11 cellular contexts compared by ENCODE assay signal in the genomic region with DNA sequence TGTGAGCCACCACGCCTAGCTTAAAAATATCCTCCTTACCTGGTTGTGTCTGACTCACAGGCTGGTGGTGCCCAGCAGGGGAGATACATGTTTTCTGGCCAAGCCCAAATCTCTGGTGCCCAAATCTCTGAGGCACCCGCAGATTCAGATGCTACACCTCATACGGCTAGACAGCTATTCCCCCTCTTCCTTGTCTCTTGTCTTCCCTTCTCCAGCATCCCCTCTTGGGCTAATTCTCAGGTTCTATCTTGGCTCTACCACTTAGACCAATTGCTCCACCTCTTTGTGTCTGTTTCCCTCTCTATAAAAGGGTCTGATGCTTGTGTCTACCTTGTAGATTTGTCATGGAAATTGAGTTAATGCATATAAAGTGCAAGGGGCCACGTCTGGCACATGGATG. TPM values are rescaled to one million over a fixed set of nuclear protein-coding genes. Genes with fewer than 3 reads are reported as not detected.
A peak's percentile ranks its signal among the peaks of the same experiment; 100 is the strongest.
DNase-seq lines count a peak whose midpoint lies in the region; ATAC-seq and TF ChIP-seq lines count a peak whose summit lies in the region.
"Had no signal": no experiment of that assay in that cellular context is flagged by ENCODE, and none has a peak within 500 bp of the region (broad histone marks: within the 10 kb centered on the region; RNA-seq: fewer than 3 reads in every experiment).

No MANE protein-coding gene starts in this region.

- H3K4me1 ChIP-seq in IMR-90 (ENCODE audit: control insufficient read depth, insufficient read depth, low read length), result no peaks in the 10 kb centered on the region
- no peaks in the 10 kb centered on the region for H3K4me1 ChIP-seq in RWPE2 (ENCODE audit: insufficient read depth, poor library complexity, severe bottlenecking)
- H3K4me1 ChIP-seq: Caco-2, HAP-1 had no signal

- intact Hi-C loops in IMR-90 (cut with micrococcal nuclease), result loop anchor here (1.0 to 5.0 kb wide), 5 partner anchors 80 to 415 kb away; no protein-coding TSS in a partner anchor

- POLR2A ChIA-PET in IMR-90 (lab: Charles Lee; ENCODE audit: unreplicated experiment), result no interaction called here

- no peak overlapping the region for H3K56ac ChIP-seq in IMR-90 (ENCODE audit: extremely low read depth, insufficient read depth, low read length)

- H3K14ac ChIP-seq in IMR-90 (replicated peaks; ENCODE audit: low read depth, low read length), result no peak overlapping the region

- no peak for TF ChIP-seq CTCF in IMR-90 (conservative IDR thresholded peaks at IDR 0.05; ENCODE audit: low read depth, low read length)
- TF ChIP-seq CTCF in RWPE2 (IDR thresholded peaks at IDR 0.05; ENCODE audit: poor library complexity, severe bottlenecking), result no peak

- H3K9ac ChIP-seq in IMR-90 (ENCODE audit: low read depth, low read length), result no peak overlapping the region

- 0 out of 2 replicates have a peak overlapping the region, but pooled peaks have one; percentile 5 for H2AK5ac ChIP-seq in IMR-90 (ENCODE audit: low read depth, low read length)

- no peak for TF ChIP-seq RAD21 in IMR-90 (IDR thresholded peaks at IDR 0.05; ENCODE audit: low read length)

- no peak overlapping the region for H3K18ac ChIP-seq in IMR-90 (ENCODE audit: low read depth, low read length)

- no peak overlapping the region for H2BK20ac ChIP-seq in IMR-90 (ENCODE audit: low read depth, low read length)

- CTCF ChIA-PET in IMR-90 (lab: Yijun Ruan, JAX), result interaction anchor here (0.6 to 2.1 kb wide), 8 partner anchors 10 to 216 kb away, joined by 3 to 18 read pairs (median 5); no protein-coding TSS in a partner anchor

- H2BK15ac ChIP-seq in IMR-90 (ENCODE audit: low read depth, low read length), result no peak overlapping the region; the same call in 2 of the 3 replicates

- no peak overlapping the region for H2BK120ac ChIP-seq in IMR-90 (ENCODE audit: low read depth, low read length)

- no peak overlapping the region for H2AK9ac ChIP-seq in IMR-90 (replicated peaks; ENCODE audit: low read depth, low read length, poor library complexity)

- H3K9me3 ChIP-seq in IMR-90 (ENCODE audit: control insufficient read depth, insufficient read depth, low read length) (peaks cover 5% of the 10 kb centered on the region; the same call in 1 of the 2 replicates), RWPE2 (ENCODE audit: severe bottlenecking) (peaks cover 4% of the 10 kb centered on the region)
- H3K9me3 ChIP-seq: Caco-2, HAP-1 had no signal

- H3K9me1 ChIP-seq in IMR-90 (ENCODE audit: insufficient read depth, low read length), result no peaks in the 10 kb centered on the region

- no peak overlapping the region for H3K23ac ChIP-seq in IMR-90 (ENCODE audit: low read depth, low read length)

- dilution Hi-C loops in IMR-90 (cut with HindIII; ENCODE audit: low sequenced_read_pairs, unreplicated experiment), result no loop called here

- H3K79me1 ChIP-seq in IMR-90 (ENCODE audit: low read depth in 1 of 2, low read length in 2 of 2), result no peaks in the 10 kb centered on the region

- in situ Hi-C loops in IMR-90 (cut with MboI; ENCODE audit: low sequenced_read_pairs), result loop anchor here (5.0 kb wide), 2 partner anchors 75 to 185 kb away; no protein-coding TSS in a partner anchor

- no peak overlapping the region for H4K91ac ChIP-seq in IMR-90 (ENCODE audit: insufficient read depth, low read depth, low read length)

- no peak for ATAC-seq in IMR-90 (ENCODE audit: low read depth)
- ATAC-seq in RWPE2 (ENCODE audit: low read depth), result 0 out of 3 replicates have a peak, but pooled peaks have one; percentile 12
- peak; percentile 27 for ATAC-seq in esophagus mucosa

- H3K36me3 ChIP-seq in IMR-90 (ENCODE audit: control insufficient read depth, insufficient read depth, low read length) (no peaks in the 10 kb centered on the region), RWPE2 (ENCODE audit: low read depth) (no peaks in the 10 kb centered on the region; the same call in 1 of the 2 replicates)
- H3K36me3 ChIP-seq: HAP-1 had no signal

- no peak for TF ChIP-seq POLR2A in IMR-90 (IDR thresholded peaks at IDR 0.05; ENCODE audit: low read depth, low read length)

- WGBS in IMR-90 (ENCODE audit: extremely low coverage in 2 of 2, insufficient read length in 1 of 2), 2 experiments, result no CpG with 5 or more reads among the region's 4 CpGs

- no peak overlapping the region for H3K4ac ChIP-seq in IMR-90 (ENCODE audit: low read depth, low read length)

- H3K4me2 ChIP-seq in IMR-90 (ENCODE audit: low read depth, low read length), result no peak overlapping the region

- no peak overlapping the region for H4K5ac ChIP-seq in IMR-90 (ENCODE audit: low read depth, low read length)

- H3K27ac ChIP-seq in IMR-90 (ENCODE audit: insufficient read depth, low read length), result no peak overlapping the region
- no peak overlapping the region for H3K27ac ChIP-seq in RWPE2 (ENCODE audit: poor library complexity, severe bottlenecking)

- no peak overlapping the region for H2BK5ac ChIP-seq in IMR-90 (ENCODE audit: low read depth, low read length, poor library complexity, severe bottlenecking)

- H3K27me3 ChIP-seq in IMR-90 (ENCODE audit: control insufficient read depth, insufficient read depth, low read length), result peaks cover 22% of the 10 kb centered on the region
- H3K27me3 ChIP-seq in RWPE2 (ENCODE audit: insufficient read depth, poor library complexity, severe bottlenecking), result no peaks in the 10 kb centered on the region

- BruUV-seq in IMR-90 (replicated peaks; lab: Mats Ljungman, UMichigan), result no TSS peak

- H2AFZ ChIP-seq in IMR-90 (replicated peaks; ENCODE audit: low read length, poor library complexity), result no peak overlapping the region

- H4K8ac ChIP-seq in IMR-90 (ENCODE audit: low read depth in 2 of 2, low read length in 2 of 2), result no peak overlapping the region

- H3K4me3 ChIP-seq in IMR-90 (ENCODE audit: insufficient read depth, low read depth, low read length) (no peak overlapping the region), RWPE2 (ENCODE audit: severe bottlenecking) (no peak overlapping the region)
- H3K4me3 ChIP-seq: HAP-1 had no signal

- H4K20me1 ChIP-seq in IMR-90 (ENCODE audit: insufficient read depth, low read length), result no peaks in the 10 kb centered on the region

- DNase-seq in IMR-90 (no peak), RWPE2 (ENCODE audit: low spot score) (no peak), HCEC 1CT (no peak), medulla oblongata (ENCODE audit: extremely low spot score) (no peak)
- no peak for DNase-seq in activated naive CD4-positive, alpha-beta T cell treated with Interleukin-2 at 50 U/mL for 16 hours
- DNase-seq: DND-41 had no signal

TF ChIP-seq in IMR-90, 13 proteins besides CTCF, POLR2A, EP300 and RAD21:
- TF ChIP-seq NFE2L2 (IDR thresholded peaks at IDR 0.05; ENCODE audit: low read depth, low read length) (no peak), RCOR1 (IDR thresholded peaks at IDR 0.05; ENCODE audit: insufficient replicate concordance, low read length) (no peak), BHLHE40 (IDR thresholded peaks at IDR 0.05; ENCODE audit: low read depth, low read length) (no peak)
- TF ChIP-seq, protein P1, sequence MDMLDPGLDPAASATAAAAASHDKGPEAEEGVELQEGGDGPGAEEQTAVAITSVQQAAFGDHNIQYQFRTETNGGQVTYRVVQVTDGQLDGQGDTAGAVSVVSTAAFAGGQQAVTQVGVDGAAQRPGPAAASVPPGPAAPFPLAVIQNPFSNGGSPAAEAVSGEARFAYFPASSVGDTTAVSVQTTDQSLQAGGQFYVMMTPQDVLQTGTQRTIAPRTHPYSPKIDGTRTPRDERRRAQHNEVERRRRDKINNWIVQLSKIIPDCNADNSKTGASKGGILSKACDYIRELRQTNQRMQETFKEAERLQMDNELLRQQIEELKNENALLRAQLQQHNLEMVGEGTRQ (IDR thresholded peaks at IDR 0.05; ENCODE audit: low read depth, low read length), result no peak
TF ChIP-seq in IMR-90: peak in this region for 0.

RNA-seq across cellular contexts. Expression of gene LAMA3, which starts 13.4 kb away (rescaled TPM):
- total RNA-seq in IMR-90 (2012; rRNA removed) (0.18 and 0.28 TPM in 2 replicates), esophagus mucosa (40.1 TPM)
- polyA plus RNA-seq in IMR-90 (2012; rRNA removed), result 0.13 and 0.19 TPM in 2 replicates
- 0.11 and 0.15 TPM in 2 replicates for polyA plus RNA-seq in IMR-90 (2012; cell fraction: cytosol; rRNA removed)
- 0.33 and 0.57 TPM in 2 replicates for polyA plus RNA-seq in IMR-90 (2012; cell fraction: nucleus; rRNA removed; ENCODE audit: low replicate concordance)
- total RNA-seq: CD8-positive, alpha-beta memory T cell had no signal
- polyA plus RNA-seq: IgD-negative memory B cell had no signal

RNA-seq across cellular contexts. Expression of gene ANKRD29, which starts 39.9 kb away (rescaled TPM):
- total RNA-seq in IMR-90 (2012; rRNA removed) (under 0.01 and 0.18 TPM in 2 replicates), esophagus mucosa (11.2 TPM)
- 0.07 and 0.31 TPM in 2 replicates for polyA plus RNA-seq in IMR-90 (2012; rRNA removed)
- polyA plus RNA-seq in IMR-90 (2012; cell fraction: cytosol; rRNA removed), result 0.01 and 0.10 TPM in 2 replicates
- 0.36 and 0.66 TPM in 2 replicates for polyA plus RNA-seq in IMR-90 (2012; cell fraction: nucleus; rRNA removed; ENCODE audit: low replicate concordance)
- total RNA-seq: CD8-positive, alpha-beta memory T cell had no signal
- polyA plus RNA-seq: CD8-positive, alpha-beta memory T cell; IgD-negative memory B cell had no signal

Comparison
In these comparisons a context has a peak if more than half of its experiments do, and no peak if none do; other contexts are left out.
1. RNA of gene LAMA3, which starts 13.4 kb away (total RNA-seq): 40.1 TPM in esophagus mucosa (single experiment); 0.18 to 0.28 TPM in IMR-90; every median in the first group is over 10 times any median in the second.
2. RNA of gene ANKRD29, which starts 39.9 kb away (total RNA-seq): 11.2 TPM in esophagus mucosa (single experiment); under 0.01 to 0.18 TPM in IMR-90; every median in the first group is over 10 times any median in the second.